In genomic region chr7:149818536-149818840, GRCh38 we compare ENCODE assay signal across 25 cellular contexts. TPM values are rescaled to one million over a fixed set of nuclear protein-coding genes. Genes with fewer than 3 reads are reported as not detected.
A peak's percentile ranks its signal among the peaks of the same experiment; 100 is the strongest.
DNase-seq lines count a peak whose midpoint lies in the region; ATAC-seq and TF ChIP-seq lines count a peak whose summit lies in the region.
"Had no signal": no experiment of that assay in that cellular context is flagged by ENCODE, and none has a peak within 500 bp of the region (broad histone marks: within the 10 kb centered on the region; RNA-seq: fewer than 3 reads in every experiment).

No MANE protein-coding gene starts in this region.

- no peak overlapping the region for H3K27ac ChIP-seq in right atrium auricular region
- no peak overlapping the region for H3K27ac ChIP-seq in lower lobe of right lung
- no peak overlapping the region for H3K27ac ChIP-seq in upper lobe of right lung
- H3K27ac ChIP-seq: KMS-11 had no signal

- H3K36me3 ChIP-seq in right atrium auricular region (no peaks in the 10 kb centered on the region), lower lobe of right lung (no peaks in the 10 kb centered on the region), upper lobe of right lung (no peaks in the 10 kb centered on the region)

- TF ChIP-seq CTCF in right atrium auricular region (IDR thresholded peaks at IDR 0.05) (no peak), lower lobe of right lung (IDR thresholded peaks at IDR 0.05) (no peak), upper lobe of right lung (IDR thresholded peaks at IDR 0.05) (no peak)

- H3K9me3 ChIP-seq in right atrium auricular region (no peaks in the 10 kb centered on the region), lower lobe of right lung (no peaks in the 10 kb centered on the region), upper lobe of right lung (no peaks in the 10 kb centered on the region)
- H3K9me3 ChIP-seq: Caco-2 had no signal

- H3K4me3 ChIP-seq in right atrium auricular region = no peak overlapping the region
- H3K4me3 ChIP-seq in lower lobe of right lung = no peak overlapping the region
- no peak overlapping the region for H3K4me3 ChIP-seq in upper lobe of right lung
- H3K4me3 ChIP-seq: GM23338 had no signal

- DNase-seq in Right ventricle myocardium superior (peak; percentile 27), right atrium auricular region (ENCODE audit: low spot score) (no peak), left cardiac atrium (peak; percentile 17), lower lobe of right lung (peak; percentile 31), upper lobe of right lung (peak; percentile 61), midbrain (lab: John Stamatoyannopoulos, UW) (no peak), superior temporal gyrus (ENCODE audit: extremely low spot score) (no peak), AG08395 (ENCODE audit: low spot score) (no peak)
- DNase-seq: 8988T; ACHN; C1 segment of cervical spinal cord; Caco-2; CD4-positive, alpha-beta memory T cell; H9; MM.1S; NCI-H1048; NCI-H1417 treated with DMSO at 0.1 percent for 48 hours; NCI-H1694 treated with DMSO at 0.1 percent for 48 hours; NCI-H2081; NCI-H2227 treated with DMSO at 0.1 percent for 48 hours; NCI-H526 treated with DMSO at 0.1 percent for 48 hours; RPMI8226; SHP77 treated with DMSO at 0.1 percent for 48 hours had no signal

- no peaks in the 10 kb centered on the region for H3K27me3 ChIP-seq in right atrium auricular region
- H3K27me3 ChIP-seq in lower lobe of right lung (ENCODE audit: low read depth) = no peaks in the 10 kb centered on the region
- no peaks in the 10 kb centered on the region for H3K27me3 ChIP-seq in upper lobe of right lung

- ATAC-seq in Right ventricle myocardium superior (ENCODE audit: poor library complexity) = no peak
- no peak for ATAC-seq in left cardiac atrium
- no peak for ATAC-seq in lower lobe of right lung
- ATAC-seq in upper lobe of right lung = no peak
- ATAC-seq: GM23338 had no signal

- intact Hi-C loops in Right ventricle myocardium superior (cut with DNase I) = no loop called here
- intact Hi-C loops in left cardiac atrium (cut with DNase I) = no loop called here
- intact Hi-C loops in lower lobe of right lung (cut with DNase I) = no loop called here
- intact Hi-C loops in upper lobe of right lung (cut with DNase I) = loop anchor here (10.0 kb wide), 1 partner anchor 56 kb away; the partner anchor contains the start of gene ATP6V0E2

- H3K4me1 ChIP-seq in right atrium auricular region (no peaks in the 10 kb centered on the region), lower lobe of right lung (no peaks in the 10 kb centered on the region), upper lobe of right lung (no peaks in the 10 kb centered on the region)

RNA-seq across cellular contexts. Expression of gene ZNF862, which starts 19.7 kb away (rescaled TPM):
- total RNA-seq in Right ventricle myocardium superior (12.2 TPM), right atrium auricular region (10 to 100 TPM in 1 of 2 donors, 1 to 10 TPM in 1; 7.0 to 11.0 TPM), left cardiac atrium (1 to 10 TPM; 8.7 to 9.7 TPM), lower lobe of right lung (20.7 TPM), upper lobe of right lung (14.6 TPM)

RNA-seq across cellular contexts. Expression of gene ZNF467, which starts 45.1 kb away (rescaled TPM):
- total RNA-seq in Right ventricle myocardium superior (5.2 TPM), right atrium auricular region (10 to 100 TPM in 1 of 2 donors, 1 to 10 TPM in 1; 3.2 to 11.0 TPM), left cardiac atrium (10 to 100 TPM in 1 of 2 donors, 1 to 10 TPM in 1; 7.9 to 10.4 TPM), lower lobe of right lung (23.0 TPM), upper lobe of right lung (35.3 TPM)

RNA-seq across cellular contexts. Expression of gene ATP6V0E2, which starts 55.3 kb away (rescaled TPM):
- 121 TPM for total RNA-seq in Right ventricle myocardium superior
- 100 to 1,000 TPM in 1 of 2 donors, 10 to 100 TPM in 1; 60.7 to 122 TPM for total RNA-seq in right atrium auricular region
- total RNA-seq in left cardiac atrium = 100 to 1,000 TPM in 1 of 2 donors, 10 to 100 TPM in 1; 56.8 to 104 TPM
- total RNA-seq in lower lobe of right lung = 17.9 TPM
- 19.6 TPM for total RNA-seq in upper lobe of right lung

Comparison
In these comparisons a context has a peak if more than half of its experiments do, and no peak if none do; other contexts are left out.
1. DNase-seq: peak in Right ventricle myocardium superior (single experiment), left cardiac atrium (single experiment), lower lobe of right lung (single experiment) and upper lobe of right lung (single experiment); none in right atrium auricular region (single experiment), midbrain (single experiment), superior temporal gyrus (single experiment) and AG08395 (single experiment).